17 cellular contexts compared by ENCODE assay signal in genomic region chr3:181329024-181329423, GRCh38.
DNase-seq lines count a peak whose midpoint lies in the region; ATAC-seq and TF ChIP-seq lines count a peak whose summit lies in the region.
"Had no signal": no experiment of that assay in that cellular context is flagged by ENCODE, and none has a peak within 500 bp of the region (broad histone marks: within the 10 kb centered on the region; RNA-seq: fewer than 3 reads in every experiment).

No MANE protein-coding gene starts in this region.

- 0 out of 2 replicates have a peak overlapping the region, but pooled peaks have one; percentile 37 for H3K27ac ChIP-seq in HEK293 (ENCODE audit: extremely low read depth, low read depth, low read length)
- H3K27ac ChIP-seq in Karpas-422 (ENCODE audit: low read length), result no peak overlapping the region
- H3K27ac ChIP-seq: coronary artery, heart left ventricle, KMS-11, testis had no signal

- no peak for ATAC-seq in HG03378 (IDR thresholded peaks at IDR 0.05; ENCODE audit: unreplicated experiment)
- ATAC-seq: activated naive CD8-positive, alpha-beta T cell treated with anti-CD3 and anti-CD28 coated beads, Interleukin-2, amount 50 U/mL, for 24 hours; CD8-positive, alpha-beta T cell; heart left ventricle; stimulated activated effector memory CD8-positive, alpha-beta T cell treated with anti-CD3 and anti-CD28 coated beads, Interleukin-12 subunit alpha, Interleukin-12 subunit beta, amount 100 ng/mL, for 72 hours had no signal

- no peaks in the 10 kb centered on the region for H3K9me2 ChIP-seq in Karpas-422 (replicated peaks; ENCODE audit: insufficient read depth, low read length)

- no peaks in the 10 kb centered on the region for H3K36me3 ChIP-seq in HEK293 (ENCODE audit: control insufficient read depth in 2 of 2, insufficient read depth in 1 of 2, low read length in 2 of 2)
- H3K36me3 ChIP-seq in Karpas-422 (ENCODE audit: insufficient read depth, low read length), result no peaks in the 10 kb centered on the region
- H3K36me3 ChIP-seq: heart left ventricle had no signal

- H3K36me3 Mint-ChIP-seq in glutamatergic neuron (ENCODE audit: unreplicated experiment) (no peaks in the 10 kb centered on the region), chondrocyte (ENCODE audit: low read depth) (no peaks in the 10 kb centered on the region)
- H3K36me3 Mint-ChIP-seq: CD8-positive, alpha-beta T cell; stimulated activated effector memory CD8-positive, alpha-beta T cell treated with anti-CD3 and anti-CD28 coated beads, Interleukin-12 subunit alpha, Interleukin-12 subunit beta, amount 100 ng/mL, for 72 hours had no signal

- DNase-seq in NCI-H1417 treated with DMSO at 0.1 percent for 48 hours (lab: John Stamatoyannopoulos, UW), result peak; percentile 80
- peak; percentile 54 for DNase-seq in NCI-H345 treated with DMSO at 0.1 percent for 48 hours (lab: John Stamatoyannopoulos, UW; ENCODE audit: unreplicated experiment)
- no peak for DNase-seq in glutamatergic neuron
- no peak for DNase-seq in chondrocyte (ENCODE audit: low spot score)
- DNase-seq in kidney tubule cell (ENCODE audit: low spot score), result no peak
- DNase-seq in Karpas-422, result no peak
- DNase-seq: activated CD4-positive, alpha-beta T cell treated with anti-CD3 and anti-CD28 coated beads for 48 hours; activated naive CD8-positive, alpha-beta T cell treated with anti-CD3 and anti-CD28 coated beads, Interleukin-2, amount 50 U/mL, for 24 hours; CD8-positive, alpha-beta T cell; heart left ventricle; testis had no signal

- H3K27me3 Mint-ChIP-seq in glutamatergic neuron (ENCODE audit: unreplicated experiment) (no peaks in the 10 kb centered on the region), chondrocyte (ENCODE audit: low read depth) (peaks cover 2% of the 10 kb centered on the region)
- H3K27me3 Mint-ChIP-seq: activated naive CD8-positive, alpha-beta T cell treated with anti-CD3 and anti-CD28 coated beads, Interleukin-2, amount 50 U/mL, for 24 hours had no signal

- H3K4me3 Mint-ChIP-seq in glutamatergic neuron (ENCODE audit: unreplicated experiment), result no peak overlapping the region
- H3K4me3 Mint-ChIP-seq in chondrocyte (ENCODE audit: unreplicated experiment), result no peak overlapping the region
- H3K4me3 Mint-ChIP-seq: activated naive CD8-positive, alpha-beta T cell treated with anti-CD3 and anti-CD28 coated beads, Interleukin-2, amount 50 U/mL, for 24 hours; CD8-positive, alpha-beta T cell; stimulated activated effector memory CD8-positive, alpha-beta T cell treated with anti-CD3 and anti-CD28 coated beads, Interleukin-12 subunit alpha, Interleukin-12 subunit beta, amount 100 ng/mL, for 72 hours had no signal

- H3K4me3 ChIP-seq in HEK293 (ENCODE audit: low read depth, low read length) (no peak overlapping the region), Karpas-422 (ENCODE audit: low read length) (no peak overlapping the region)
- H3K4me3 ChIP-seq: coronary artery, heart left ventricle, testis had no signal

- no peaks in the 10 kb centered on the region for H3K27me3 ChIP-seq in Karpas-422 (ENCODE audit: low read length)
- H3K27me3 ChIP-seq: heart left ventricle, testis had no signal

- peak overlapping the region; percentile 24 for H3K27ac Mint-ChIP-seq in glutamatergic neuron (ENCODE audit: unreplicated experiment)
- no peak overlapping the region for H3K27ac Mint-ChIP-seq in chondrocyte (ENCODE audit: unreplicated experiment)
- H3K27ac Mint-ChIP-seq: activated naive CD8-positive, alpha-beta T cell treated with anti-CD3 and anti-CD28 coated beads, Interleukin-2, amount 50 U/mL, for 24 hours; activated T-helper 2 cell treated with anti-CD3 and anti-CD28 coated beads, Interferon-gamma antibody, Interleukin-2, Interleukin-4, amounts not matched to agents 10 μg/mL and 5 μg/mL and 100 μg/mL, durations not matched to agents 14 hours and 24 hours and 36 hours; CD8-positive, alpha-beta T cell; stimulated activated effector memory CD8-positive, alpha-beta T cell treated with anti-CD3 and anti-CD28 coated beads, Interleukin-12 subunit alpha, Interleukin-12 subunit beta, amount 100 ng/mL, for 72 hours had no signal

- H3K4me2 ChIP-seq in Karpas-422 (ENCODE audit: low read depth, low read length, poor library complexity, severe bottlenecking), result no peak overlapping the region
- H3K4me2 ChIP-seq: KMS-11 had no signal

- no peaks in the 10 kb centered on the region for H3K9me3 Mint-ChIP-seq in glutamatergic neuron (ENCODE audit: unreplicated experiment)
- H3K9me3 Mint-ChIP-seq in chondrocyte (ENCODE audit: low read depth), result no peaks in the 10 kb centered on the region
- H3K9me3 Mint-ChIP-seq: activated naive CD8-positive, alpha-beta T cell treated with anti-CD3 and anti-CD28 coated beads, Interleukin-2, amount 50 U/mL, for 24 hours; activated T-helper 2 cell treated with anti-CD3 and anti-CD28 coated beads, Interferon-gamma antibody, Interleukin-2, Interleukin-4, amounts not matched to agents 10 μg/mL and 5 μg/mL and 100 μg/mL, durations not matched to agents 14 hours and 24 hours and 36 hours; CD8-positive, alpha-beta T cell had no signal

- H3K4me1 Mint-ChIP-seq in glutamatergic neuron (ENCODE audit: low read depth, unreplicated experiment), result peaks cover 29% of the 10 kb centered on the region
- H3K4me1 Mint-ChIP-seq in chondrocyte (ENCODE audit: low read depth), result no peaks in the 10 kb centered on the region
- H3K4me1 Mint-ChIP-seq: activated naive CD8-positive, alpha-beta T cell treated with anti-CD3 and anti-CD28 coated beads, Interleukin-2, amount 50 U/mL, for 24 hours; stimulated activated effector memory CD8-positive, alpha-beta T cell treated with anti-CD3 and anti-CD28 coated beads, Interleukin-12 subunit alpha, Interleukin-12 subunit beta, amount 100 ng/mL, for 72 hours had no signal

- H3K79me2 ChIP-seq in Karpas-422 (ENCODE audit: low read length), result no peaks in the 10 kb centered on the region

- no peaks in the 10 kb centered on the region for H3K9me3 ChIP-seq in HEK293 (ENCODE audit: control insufficient read depth, insufficient read depth, low read depth, low read length)
- H3K9me3 ChIP-seq in Karpas-422 (ENCODE audit: low read length), result no peaks in the 10 kb centered on the region
- H3K9me3 ChIP-seq: heart left ventricle, testis had no signal

- no peak overlapping the region for H2AFZ ChIP-seq in Karpas-422 (ENCODE audit: low read length)

- no peaks in the 10 kb centered on the region for H4K20me1 ChIP-seq in Karpas-422 (ENCODE audit: insufficient read depth, low read depth, low read length)

- POLR2A ChIA-PET in HEK293 (lab: Yijun Ruan, JAX), result no interaction called here

- TF ChIP-seq CTCF in HEK293 (tag by site-specific recombination; IDR thresholded peaks at IDR 0.05) (no peak), glutamatergic neuron (IDR thresholded peaks at IDR 0.05; ENCODE audit: partially characterized antibody, unreplicated experiment) (no peak), chondrocyte (IDR thresholded peaks at IDR 0.05) (no peak)

- peaks cover 24% of the 10 kb centered on the region for H3K4me1 ChIP-seq in HEK293 (ENCODE audit: control insufficient read depth, insufficient read depth, low read length)
- no peaks in the 10 kb centered on the region for H3K4me1 ChIP-seq in Karpas-422 (ENCODE audit: low read length)
- H3K4me1 ChIP-seq: heart left ventricle, testis had no signal

- CTCF ChIA-PET in HEK293 (lab: Yijun Ruan, JAX), result interaction anchor here (0.6 to 1.7 kb wide), 2 partner anchors 134 to 371 kb away, joined by 3 read pairs; no protein-coding TSS in a partner anchor

- H3K9ac ChIP-seq in Karpas-422 (ENCODE audit: low read length), result no peak overlapping the region
- H3K9ac ChIP-seq: KMS-11 had no signal

TF ChIP-seq in HEK293, 187 proteins besides CTCF, POLR2A, EP300 and RAD21 (continues in another document):
- TF ChIP-seq ZSCAN23 (tag by site-specific recombination; IDR thresholded peaks at IDR 0.05) (peak; percentile 99), ZNF639 (tag by site-specific recombination; IDR thresholded peaks at IDR 0.05) (peak; percentile 98), ZNF335 (tag by site-specific recombination; conservative IDR thresholded peaks at IDR 0.05) (no peak), ZBTB1 (tag by site-specific recombination; IDR thresholded peaks at IDR 0.05) (peak; percentile 97), ZNF175 (tag by site-specific recombination; IDR thresholded peaks at IDR 0.05) (no peak), ZBTB8A (tag by site-specific recombination; IDR thresholded peaks at IDR 0.05) (peak; percentile 81), ZBTB44 (tag by site-specific recombination; IDR thresholded peaks at IDR 0.05) (peak; percentile 92), SCRT1 (tag by site-specific recombination; IDR thresholded peaks at IDR 0.05; ENCODE audit: borderline replicate concordance) (peak; percentile 93), ZNF544 (tag by site-specific recombination; IDR thresholded peaks at IDR 0.05) (no peak), GLI2 (tag by site-specific recombination; IDR thresholded peaks at IDR 0.05; ENCODE audit: borderline replicate concordance, low read depth) (peak; percentile 100), ZNF623 (tag by site-specific recombination; IDR thresholded peaks at IDR 0.05) (no peak), YY1 (tag by site-specific recombination; IDR thresholded peaks at IDR 0.05) (peak; percentile 75), ZNF214 (tag by site-specific recombination; IDR thresholded peaks at IDR 0.05; ENCODE audit: borderline replicate concordance) (no peak), ZNF350 (tag by site-specific recombination; IDR thresholded peaks at IDR 0.05) (peak; percentile 72)

Comparison
In these comparisons a context has a peak if more than half of its experiments do, and no peak if none do; other contexts are left out.
1. DNase-seq: peak in NCI-H1417 treated with DMSO at 0.1 percent for 48 hours (single experiment) and NCI-H345 treated with DMSO at 0.1 percent for 48 hours (single experiment); none in glutamatergic neuron (single experiment), chondrocyte (single experiment), kidney tubule cell (single experiment) and Karpas-422 (single experiment).